22 cellular contexts compared by ENCODE assay signal in genomic region chr4:6876440-6876839, GRCh38. TPM values are rescaled to one million over a fixed set of nuclear protein-coding genes. Genes with fewer than 3 reads are reported as not detected.
DNase-seq lines count a peak whose midpoint lies in the region; ATAC-seq and TF ChIP-seq lines count a peak whose summit lies in the region.
"Had no signal": no experiment of that assay in that cellular context is flagged by ENCODE, and none has a peak within 500 bp of the region (broad histone marks: within the 10 kb centered on the region; RNA-seq: fewer than 3 reads in every experiment).

No MANE protein-coding gene starts in this region.

- POLR2A ChIA-PET in BJ (lab: Charles Lee), result no interaction called here

- TF ChIP-seq CTCF in BJ (IDR thresholded peaks at IDR 0.05; ENCODE audit: insufficient read depth, low read depth, low read length) (no peak), HL-60 (IDR thresholded peaks at IDR 0.05; ENCODE audit: insufficient read depth, low read length) (no peak), endothelial cell (IDR thresholded peaks at IDR 0.05; ENCODE audit: unreplicated experiment) (no peak), osteocyte (IDR thresholded peaks at IDR 0.05) (no peak)

- H3K9me3 Mint-ChIP-seq in endothelial cell (ENCODE audit: unreplicated experiment), result no peaks in the 10 kb centered on the region
- no peaks in the 10 kb centered on the region for H3K9me3 Mint-ChIP-seq in osteocyte (ENCODE audit: unreplicated experiment)
- H3K9me3 Mint-ChIP-seq in activated naive CD4-positive, alpha-beta T cell treated with anti-CD3 and anti-CD28 coated beads, Interleukin-2, amount 10 ng/mL, durations not matched to agents 7 days and 5 days, result no peaks in the 10 kb centered on the region
- H3K9me3 Mint-ChIP-seq: activated CD4-positive, alpha-beta memory T cell treated with anti-CD3 and anti-CD28 coated beads, Interleukin-2, amount 10 ng/mL, durations not matched to agents 7 days and 5 days; CD4-positive, alpha-beta T cell had no signal

- H3K4me3 Mint-ChIP-seq in endothelial cell (ENCODE audit: unreplicated experiment), result peak overlapping the region; percentile 53
- H3K4me3 Mint-ChIP-seq in osteocyte (ENCODE audit: unreplicated experiment), result no peak overlapping the region
- H3K4me3 Mint-ChIP-seq in activated naive CD4-positive, alpha-beta T cell treated with anti-CD3 and anti-CD28 coated beads, Interleukin-2, amount 10 ng/mL, durations not matched to agents 7 days and 5 days, result no peak overlapping the region
- H3K4me3 Mint-ChIP-seq: activated CD4-positive, alpha-beta memory T cell treated with anti-CD3 and anti-CD28 coated beads, Interleukin-2, amount 10 ng/mL, durations not matched to agents 7 days and 5 days; CD4-positive, alpha-beta T cell had no signal

- no peak for ATAC-seq in HG03095 (IDR thresholded peaks at IDR 0.05; ENCODE audit: unreplicated experiment)
- no peak for ATAC-seq in HG02763 (IDR thresholded peaks at IDR 0.05; ENCODE audit: unreplicated experiment)
- ATAC-seq: HCT116 had no signal

- H3K27me3 ChIP-seq in BJ (ENCODE audit: control insufficient read depth, insufficient read depth, low read length) (no peaks in the 10 kb centered on the region), HL-60 (ENCODE audit: insufficient read depth, poor library complexity, severe bottlenecking) (no peaks in the 10 kb centered on the region)

- CTCF ChIA-PET in BJ (lab: Yijun Ruan, JAX), result interaction anchor here (1.0 to 6.0 kb wide), 3 partner anchors 10 to 157 kb away, joined by 3 to 110 read pairs (median 5); no protein-coding TSS in a partner anchor
- CTCF ChIA-PET in activated naive CD4-positive, alpha-beta T cell treated with anti-CD3 and anti-CD28 coated beads, Interleukin-2, amount 10 ng/mL, durations not matched to agents 7 days and 5 days (lab: Charles Lee), result interaction anchor here (0.9 to 4.6 kb wide), 4 partner anchors 83 to 201 kb away, joined by 4 to 33 read pairs (median 19); no protein-coding TSS in a partner anchor

- DNase-seq in BJ (ENCODE audit: low read depth), result peak; percentile 16
- DNase-seq in HL-60 (ENCODE audit: low read depth in 1 of 2, low spot score in 1 of 2), result no peak
- no peak for DNase-seq in endothelial cell (ENCODE audit: low spot score)
- no peak for DNase-seq in osteocyte (ENCODE audit: extremely low spot score, unreplicated experiment)
- no peak for DNase-seq in DMS79 (lab: John Stamatoyannopoulos, UW)
- DNase-seq in activated naive CD4-positive, alpha-beta T cell treated with anti-CD3 and anti-CD28 coated beads, Interleukin-2, amount 10 ng/mL, durations not matched to agents 7 days and 5 days, result no peak
- DNase-seq: activated CD4-positive, alpha-beta memory T cell treated with anti-CD3 and anti-CD28 coated beads, Interleukin-2, amount 10 ng/mL, durations not matched to agents 7 days and 5 days; activated CD4-positive, CD25-positive, alpha-beta regulatory T cell; activated gamma-delta T cell treated with Interleukin-2 at 50 U/mL for 16 hours; amniotic stem cell; CD4-positive, alpha-beta T cell; kidney glomerular epithelial cell; mammary epithelial cell; NCI-H1048; NCI-H2029; NCI-H345; NCI-H774; T1000 had no signal

- H3K4me1 Mint-ChIP-seq in endothelial cell (ENCODE audit: unreplicated experiment) (peaks cover 8% of the 10 kb centered on the region), osteocyte (ENCODE audit: unreplicated experiment) (peaks cover 11% of the 10 kb centered on the region)
- peaks cover 10% of the 10 kb centered on the region for H3K4me1 Mint-ChIP-seq in activated naive CD4-positive, alpha-beta T cell treated with anti-CD3 and anti-CD28 coated beads, Interleukin-2, amount 10 ng/mL, durations not matched to agents 7 days and 5 days

- H3K27ac Mint-ChIP-seq in endothelial cell (ENCODE audit: unreplicated experiment) (no peak overlapping the region), osteocyte (ENCODE audit: unreplicated experiment) (peak overlapping the region; percentile 31)
- no peak overlapping the region for H3K27ac Mint-ChIP-seq in activated naive CD4-positive, alpha-beta T cell treated with anti-CD3 and anti-CD28 coated beads, Interleukin-2, amount 10 ng/mL, durations not matched to agents 7 days and 5 days
- H3K27ac Mint-ChIP-seq: CD4-positive, alpha-beta T cell had no signal

- peaks cover 8% of the 10 kb centered on the region for H3K27me3 Mint-ChIP-seq in endothelial cell (ENCODE audit: unreplicated experiment)
- H3K27me3 Mint-ChIP-seq in osteocyte (ENCODE audit: unreplicated experiment), result no peaks in the 10 kb centered on the region
- no peaks in the 10 kb centered on the region for H3K27me3 Mint-ChIP-seq in activated naive CD4-positive, alpha-beta T cell treated with anti-CD3 and anti-CD28 coated beads, Interleukin-2, amount 10 ng/mL, durations not matched to agents 7 days and 5 days
- H3K27me3 Mint-ChIP-seq: activated CD4-positive, alpha-beta memory T cell treated with anti-CD3 and anti-CD28 coated beads, Interleukin-2, amount 10 ng/mL, durations not matched to agents 7 days and 5 days; CD4-positive, alpha-beta T cell had no signal

- H3K36me3 Mint-ChIP-seq in endothelial cell (ENCODE audit: low read depth, unreplicated experiment) (peaks cover 57% of the 10 kb centered on the region), osteocyte (ENCODE audit: unreplicated experiment) (peaks cover 46% of the 10 kb centered on the region)
- H3K36me3 Mint-ChIP-seq in activated naive CD4-positive, alpha-beta T cell treated with anti-CD3 and anti-CD28 coated beads, Interleukin-2, amount 10 ng/mL, durations not matched to agents 7 days and 5 days, result peaks cover 37% of the 10 kb centered on the region

- H3K4me3 ChIP-seq in BJ (ENCODE audit: low read depth, low read length) (no peak overlapping the region), HL-60 (replicated peaks; ENCODE audit: insufficient read depth, low read length) (no peak overlapping the region)

- H3K36me3 ChIP-seq in BJ (ENCODE audit: control insufficient read depth, insufficient read depth, low read length), result peaks cover 24% of the 10 kb centered on the region

- peak overlapping the region; percentile 16 for H3K27ac ChIP-seq in HL-60 (replicated peaks)
- H3K27ac ChIP-seq: epithelial cell of prostate had no signal

RNA-seq across cellular contexts. Expression of gene TBC1D14, which starts 33.2 kb away (rescaled TPM):
- 29.7 and 35.8 TPM in 2 replicates for polyA plus RNA-seq in BJ (2011; rRNA removed)
- 18.7 and 22.2 TPM in 2 replicates for polyA minus RNA-seq in BJ (2011; rRNA and poly(A)+ RNA removed)
- total RNA-seq in endothelial cell (ENCODE audit: unreplicated experiment), result 33.0 TPM
- 31.0 and 33.2 TPM in 2 replicates for total RNA-seq in osteocyte
